In genomic region chr19:13163609-13164364, GRCh38 we compare ENCODE assay signal across 1 cellular context.
A peak's percentile ranks its signal among the peaks of the same experiment; 100 is the strongest.
TF ChIP-seq lines count a peak whose summit lies in the region.

No MANE protein-coding gene starts in this region.

TF ChIP-seq in HepG2, 621 proteins besides CTCF, POLR2A, EP300 and RAD21 (continued from another document):
- TF ChIP-seq GFI1 (CRISPR knock-in tag; IDR thresholded peaks at IDR 0.05; ENCODE audit: borderline replicate concordance) (0 out of 2 replicates have a peak, but pooled peaks have one; percentile 15), ZNF251 (CRISPR knock-in tag; IDR thresholded peaks at IDR 0.05) (no peak), GATA4 (IDR thresholded peaks at IDR 0.05; ENCODE audit: borderline replicate concordance, low read depth) (0 out of 2 replicates have a peak, but pooled peaks have one; percentile 18), NRL (CRISPR knock-in tag; IDR thresholded peaks at IDR 0.05; ENCODE audit: borderline replicate concordance) (0 out of 2 replicates have a peak, but pooled peaks have one; percentile 41), ZNF101 (CRISPR knock-in tag; IDR thresholded peaks at IDR 0.05; ENCODE audit: borderline replicate concordance, low read depth) (no peak), FOSL2 (CRISPR knock-in tag; IDR thresholded peaks at IDR 0.05) (peak; percentile 30; the same call in 1 of the 2 replicates), MEIS2 (CRISPR knock-in tag; IDR thresholded peaks at IDR 0.05) (no peak), NR2F2 (IDR thresholded peaks at IDR 0.05; ENCODE audit: borderline replicate concordance, low read depth) (no peak), ZNF180 (CRISPR knock-in tag; IDR thresholded peaks at IDR 0.05; ENCODE audit: borderline replicate concordance, low read depth) (no peak), HNRNPK (IDR thresholded peaks at IDR 0.05; ENCODE audit: low read depth, low read length, poor library complexity, severe bottlenecking) (peak; percentile 39), ZNF687 (CRISPR knock-in tag; IDR thresholded peaks at IDR 0.05) (no peak), ZSCAN5A (CRISPR knock-in tag; IDR thresholded peaks at IDR 0.05; ENCODE audit: borderline replicate concordance) (no peak), SP5 (CRISPR knock-in tag; IDR thresholded peaks at IDR 0.05; ENCODE audit: borderline replicate concordance, low read depth) (peak; percentile 27; the same call in 1 of the 2 replicates), NFRKB (IDR thresholded peaks at IDR 0.05) (no peak), RFX5 (IDR thresholded peaks at IDR 0.05; ENCODE audit: low read depth, low read length) (no peak), ZNF20 (CRISPR knock-in tag; IDR thresholded peaks at IDR 0.05) (no peak), ZNF335 (CRISPR knock-in tag; IDR thresholded peaks at IDR 0.05) (no peak), ISX (CRISPR knock-in tag; conservative IDR thresholded peaks at IDR 0.05) (no peak), SIN3B (IDR thresholded peaks at IDR 0.05; ENCODE audit: low read length) (peak; percentile 26; the same call in 1 of the 2 replicates), POGZ (CRISPR knock-in tag; IDR thresholded peaks at IDR 0.05) (no peak), BCL6 (CRISPR knock-in tag; IDR thresholded peaks at IDR 0.05) (0 out of 2 replicates have a peak, but pooled peaks have one; percentile 14), HNRNPL (IDR thresholded peaks at IDR 0.05; ENCODE audit: low read depth, low read length) (peak; percentile 60; the same call in 1 of the 2 replicates), ZNF800 (CRISPR knock-in tag; IDR thresholded peaks at IDR 0.05) (0 out of 2 replicates have a peak, but pooled peaks have one; percentile 14), ZNF777 (CRISPR knock-in tag; IDR thresholded peaks at IDR 0.05) (peak; percentile 50; the same call in 1 of the 2 replicates), ZNF329 (CRISPR knock-in tag; IDR thresholded peaks at IDR 0.05; ENCODE audit: low read depth) (0 out of 2 replicates have a peak, but pooled peaks have one; percentile 6), NCOR1 (IDR thresholded peaks at IDR 0.05; ENCODE audit: borderline replicate concordance, low read length) (no peak; the same call in 1 of the 2 replicates), FOXO1 (CRISPR knock-in tag; IDR thresholded peaks at IDR 0.05) (no peak), ZNF263 (CRISPR knock-in tag; IDR thresholded peaks at IDR 0.05) (peak; percentile 72), ZNF891 (CRISPR knock-in tag; IDR thresholded peaks at IDR 0.05) (no peak), XRCC5 (optimal IDR thresholded peaks at IDR 0.05; ENCODE audit: low read length) (peak; percentile 28), ZNF34 (CRISPR knock-in tag; IDR thresholded peaks at IDR 0.05; ENCODE audit: borderline replicate concordance) (0 out of 2 replicates have a peak, but pooled peaks have one; percentile 27), ZNF337 (CRISPR knock-in tag; IDR thresholded peaks at IDR 0.05; ENCODE audit: borderline replicate concordance, low read depth) (no peak), ZIK1 (CRISPR knock-in tag; IDR thresholded peaks at IDR 0.05; ENCODE audit: borderline replicate concordance, low read depth) (0 out of 2 replicates have a peak, but pooled peaks have one; percentile 56), ZNF317 (CRISPR knock-in tag; IDR thresholded peaks at IDR 0.05) (0 out of 2 replicates have a peak, but pooled peaks have one; percentile 9), POLR2G (IDR thresholded peaks at IDR 0.05; ENCODE audit: low read depth, low read length) (peak; percentile 73), SOX13 (IDR thresholded peaks at IDR 0.05) (no peak), SOX13 (CRISPR knock-in tag; conservative IDR thresholded peaks at IDR 0.05 in 1 of 2, IDR thresholded peaks at IDR 0.05 in 1 of 2) (0 out of 4 replicates have a peak, but pooled peaks of 1 of the 2 experiments have one; percentile 15), ZNF883 (CRISPR knock-in tag; IDR thresholded peaks at IDR 0.05; ENCODE audit: not compliant biosample characterization) (no peak), JUNB (CRISPR knock-in tag; IDR thresholded peaks at IDR 0.05; ENCODE audit: borderline replicate concordance) (no peak), FOXO4 (CRISPR knock-in tag; conservative IDR thresholded peaks at IDR 0.05) (0 out of 2 replicates have a peak, but pooled peaks have one; percentile 46), RBFOX2 (IDR thresholded peaks at IDR 0.05; ENCODE audit: low read depth, low read length) (peak; percentile 54), ZSCAN21 (CRISPR knock-in tag; IDR thresholded peaks at IDR 0.05; ENCODE audit: borderline replicate concordance) (0 out of 2 replicates have a peak, but pooled peaks have one; percentile 12), PHF21A (CRISPR knock-in tag; IDR thresholded peaks at IDR 0.05) (no peak), ZNF781 (CRISPR knock-in tag; IDR thresholded peaks at IDR 0.05; ENCODE audit: borderline replicate concordance, not compliant biosample characterization) (peak; percentile 71), TOPORS (CRISPR knock-in tag; IDR thresholded peaks at IDR 0.05) (no peak), PITX1 (CRISPR knock-in tag; IDR thresholded peaks at IDR 0.05) (0 out of 2 replicates have a peak, but pooled peaks have one; percentile 11), SALL2 (CRISPR knock-in tag; IDR thresholded peaks at IDR 0.05) (no peak), MXI1 (IDR thresholded peaks at IDR 0.05; ENCODE audit: borderline replicate concordance, low read depth, low read length) (0 out of 3 replicates have a peak, but pooled peaks have one; percentile 27), HNRNPH1 (optimal IDR thresholded peaks at IDR 0.05; ENCODE audit: low read depth, low read length) (no peak), KLF15 (CRISPR knock-in tag; IDR thresholded peaks at IDR 0.05; ENCODE audit: borderline replicate concordance) (no peak), ZNF629 (CRISPR knock-in tag; conservative IDR thresholded peaks at IDR 0.05) (no peak), ZNF460 (CRISPR knock-in tag; IDR thresholded peaks at IDR 0.05; ENCODE audit: borderline replicate concordance) (0 out of 2 replicates have a peak, but pooled peaks have one; percentile 13), ZNF281 (CRISPR knock-in tag; IDR thresholded peaks at IDR 0.05; ENCODE audit: borderline replicate concordance) (peak; percentile 88), ZSCAN31 (CRISPR knock-in tag; IDR thresholded peaks at IDR 0.05; ENCODE audit: low read depth) (no peak), RARA (CRISPR knock-in tag; IDR thresholded peaks at IDR 0.05) (no peak), IKZF5 (CRISPR knock-in tag; IDR thresholded peaks at IDR 0.05) (no peak; the same call in 1 of the 2 replicates), REL (CRISPR knock-in tag; conservative IDR thresholded peaks at IDR 0.05) (peak; percentile 17; the same call in 1 of the 2 replicates)
